Comparison of ENCODE assay signal across 8 cellular contexts in the genomic region with DNA sequence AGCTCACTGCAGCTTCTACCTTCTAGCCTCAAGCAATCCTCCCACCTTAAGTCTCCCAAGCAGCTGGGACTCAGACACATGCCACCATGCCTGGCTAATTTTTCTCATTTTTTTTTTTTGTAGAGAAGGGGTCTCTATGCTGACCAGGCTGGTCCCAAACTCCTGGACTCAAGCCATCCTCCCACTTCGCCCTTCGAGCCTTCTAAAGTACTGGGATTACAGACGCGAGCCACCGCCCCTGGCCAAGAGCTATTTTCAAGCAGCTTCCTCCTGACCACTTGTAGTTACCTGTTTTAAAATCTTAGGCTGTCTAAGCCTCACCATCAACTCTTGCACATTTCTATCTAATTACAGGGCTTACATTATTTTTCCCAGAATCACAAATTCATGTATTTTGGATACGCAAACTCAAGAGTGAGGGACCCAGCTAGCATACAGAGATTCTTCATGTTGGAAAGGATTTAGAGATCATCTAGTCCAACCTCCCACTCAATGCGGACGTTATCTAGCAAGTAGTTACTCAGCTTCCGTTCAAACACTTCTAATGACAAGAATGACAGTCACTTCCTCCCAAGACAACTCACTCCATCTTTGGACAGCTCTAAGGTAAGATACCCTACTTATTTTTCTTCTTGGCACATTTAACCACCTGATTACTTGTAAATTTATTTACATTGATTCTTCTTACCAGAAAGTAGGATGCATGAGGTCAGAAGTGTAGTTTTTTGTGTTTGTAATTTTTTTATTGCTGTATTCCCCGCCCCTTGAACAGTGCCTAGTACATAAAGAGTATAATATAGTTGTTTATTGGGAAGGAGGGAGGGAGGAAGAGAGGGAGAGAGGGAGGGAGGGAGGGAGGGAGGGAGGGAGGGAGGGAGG.
DNase-seq lines count a peak whose midpoint lies in the region; ATAC-seq and TF ChIP-seq lines count a peak whose summit lies in the region.

No MANE protein-coding gene starts in this region.

- WGBS in right lobe of liver (ENCODE audit: insufficient coverage, low coverage, low lambda C conversion rate, missing lambda C conversion rate), result 51% methylated on average over 9 of the region's 10 CpGs

- H3K4me3 Mint-ChIP-seq in activated naive CD4-positive, alpha-beta T cell treated with anti-CD3 and anti-CD28 coated beads, Interleukin-2, amount 50 U/mL, for 24 hours, result peak overlapping the region; percentile 86

- H3K36me3 ChIP-seq in BLaER1, result peaks cover 43% of the 10 kb centered on the region
- no peaks in the 10 kb centered on the region for H3K36me3 ChIP-seq in right lobe of liver

- intact Hi-C loops in right lobe of liver (cut with DNase I), result no loop called here

- H3K27ac ChIP-seq in BLaER1 (no peak overlapping the region), right lobe of liver (peak overlapping the region in 1 of 3 donors; percentile 48)

- H3K27me3 ChIP-seq in BLaER1 (no peaks in the 10 kb centered on the region), right lobe of liver (no peaks in the 10 kb centered on the region)

- no peak overlapping the region for H3K9ac ChIP-seq in BLaER1

- H4K20me1 ChIP-seq in BLaER1, result peaks cover 90% of the 10 kb centered on the region

- H3K4me1 ChIP-seq in BLaER1 (peaks cover 54% of the 10 kb centered on the region), right lobe of liver (peaks cover 0 to 24% (median 8%) of the 10 kb centered on the region in 4 donors)

- H3K4me3 ChIP-seq in BLaER1, result no peak overlapping the region
- no peak overlapping the region for H3K4me3 ChIP-seq in right lobe of liver

- H3K36me3 Mint-ChIP-seq in activated naive CD4-positive, alpha-beta T cell treated with anti-CD3 and anti-CD28 coated beads, Interleukin-2, amount 50 U/mL, for 24 hours, result peaks cover 10% of the 10 kb centered on the region

- no peaks in the 10 kb centered on the region for H3K9me3 ChIP-seq in BLaER1
- no peaks in the 10 kb centered on the region for H3K9me3 ChIP-seq in right lobe of liver

- TF ChIP-seq CTCF in right lobe of liver (IDR thresholded peaks at IDR 0.05), result no peak

- H3K4me1 Mint-ChIP-seq in activated naive CD4-positive, alpha-beta T cell treated with anti-CD3 and anti-CD28 coated beads, Interleukin-2, amount 50 U/mL, for 24 hours, result peaks cover 48% of the 10 kb centered on the region

- H3K9me3 Mint-ChIP-seq in activated naive CD4-positive, alpha-beta T cell treated with anti-CD3 and anti-CD28 coated beads, Interleukin-2, amount 50 U/mL, for 24 hours, result no peaks in the 10 kb centered on the region

- TF ChIP-seq POLR2A in right lobe of liver (IDR thresholded peaks at IDR 0.05), result no peak

- peak; percentile 14 for DNase-seq in LoVo (ENCODE audit: low spot score)
- no peak for DNase-seq in right lobe of liver
- DNase-seq in SW480 (ENCODE audit: low spot score), result no peak

- H3K4me2 ChIP-seq in BLaER1, result 0 out of 2 replicates have a peak overlapping the region, but pooled peaks have one; percentile 56

- peak; percentile 30 to 63 (median 52) for ATAC-seq in right lobe of liver
- ATAC-seq in GM21360 (IDR thresholded peaks at IDR 0.05; ENCODE audit: unreplicated experiment), result no peak
- no peak for ATAC-seq in GM18909 (IDR thresholded peaks at IDR 0.05; ENCODE audit: poor library complexity, unreplicated experiment)
- ATAC-seq in GM19452 (IDR thresholded peaks at IDR 0.05; ENCODE audit: unreplicated experiment), result no peak

- no peaks in the 10 kb centered on the region for H3K27me3 Mint-ChIP-seq in activated naive CD4-positive, alpha-beta T cell treated with anti-CD3 and anti-CD28 coated beads, Interleukin-2, amount 50 U/mL, for 24 hours

- peak overlapping the region; percentile 96 for H3K27ac Mint-ChIP-seq in activated naive CD4-positive, alpha-beta T cell treated with anti-CD3 and anti-CD28 coated beads, Interleukin-2, amount 50 U/mL, for 24 hours

Comparison
In these comparisons a context has a peak if more than half of its experiments do, and no peak if none do; other contexts are left out.
1. ATAC-seq: peak in right lobe of liver (4 of 4); none in GM21360 (single experiment), GM18909 (single experiment) and GM19452 (single experiment).